Comparison of ENCODE assay signal across 1 cellular context in genomic region chr6:15044146-15044882, GRCh38.
A peak's percentile ranks its signal among the peaks of the same experiment; 100 is the strongest.
TF ChIP-seq lines count a peak whose summit lies in the region.

No MANE protein-coding gene starts in this region.

TF ChIP-seq in HepG2, 621 proteins besides CTCF, POLR2A, EP300 and RAD21 (continued from another document):
- TF ChIP-seq SOX6 (IDR thresholded peaks at IDR 0.05) (no peak), SOX6 (CRISPR knock-in tag; IDR thresholded peaks at IDR 0.05) (peak; percentile 97), IRX3 (CRISPR knock-in tag; IDR thresholded peaks at IDR 0.05; ENCODE audit: borderline replicate concordance, low read depth) (no peak), GATAD1 (CRISPR knock-in tag; IDR thresholded peaks at IDR 0.05) (no peak), KLF9 (CRISPR knock-in tag; IDR thresholded peaks at IDR 0.05; ENCODE audit: low read depth) (no peak), ZNF331 (CRISPR knock-in tag; IDR thresholded peaks at IDR 0.05) (peak; percentile 58; the same call in 1 of the 2 replicates), ZNF772 (CRISPR knock-in tag; IDR thresholded peaks at IDR 0.05) (no peak), ZSCAN31 (CRISPR knock-in tag; IDR thresholded peaks at IDR 0.05; ENCODE audit: low read depth) (no peak), RARA (CRISPR knock-in tag; IDR thresholded peaks at IDR 0.05) (peak; percentile 53; the same call in 1 of the 2 replicates), ZNF737 (CRISPR knock-in tag; IDR thresholded peaks at IDR 0.05; ENCODE audit: borderline replicate concordance) (no peak), REXO4 (CRISPR knock-in tag; IDR thresholded peaks at IDR 0.05; ENCODE audit: borderline replicate concordance) (no peak), NBN (conservative IDR thresholded peaks at IDR 0.05) (no peak), ZNF768 (CRISPR knock-in tag; IDR thresholded peaks at IDR 0.05) (no peak), TFDP2 (CRISPR knock-in tag; IDR thresholded peaks at IDR 0.05) (no peak), ADNP (CRISPR knock-in tag; IDR thresholded peaks at IDR 0.05) (no peak), ZMYM3 (CRISPR knock-in tag; IDR thresholded peaks at IDR 0.05) (peak; percentile 92), ZSCAN30 (CRISPR knock-in tag; IDR thresholded peaks at IDR 0.05) (no peak), ZNF3 (CRISPR knock-in tag; IDR thresholded peaks at IDR 0.05) (peak; percentile 99), ZFP36L1 (CRISPR knock-in tag; IDR thresholded peaks at IDR 0.05) (no peak), SALL1 (CRISPR knock-in tag; IDR thresholded peaks at IDR 0.05) (no peak; the same call in 1 of the 2 replicates), ZNF33A (CRISPR knock-in tag; IDR thresholded peaks at IDR 0.05; ENCODE audit: borderline replicate concordance) (0 out of 2 replicates have a peak, but pooled peaks have one; percentile 17), NR2F6 (IDR thresholded peaks at IDR 0.05) (peak; percentile 71), NR2F6 (CRISPR knock-in tag; IDR thresholded peaks at IDR 0.05) (peak; percentile 69), ZNF34 (CRISPR knock-in tag; IDR thresholded peaks at IDR 0.05; ENCODE audit: borderline replicate concordance) (no peak), ZNF18 (CRISPR knock-in tag; IDR thresholded peaks at IDR 0.05; ENCODE audit: insufficient replicate concordance) (no peak)
- TF ChIP-seq, protein P1, sequence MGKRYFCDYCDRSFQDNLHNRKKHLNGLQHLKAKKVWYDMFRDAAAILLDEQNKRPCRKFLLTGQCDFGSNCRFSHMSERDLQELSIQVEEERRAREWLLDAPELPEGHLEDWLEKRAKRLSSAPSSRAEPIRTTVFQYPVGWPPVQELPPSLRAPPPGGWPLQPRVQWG (CRISPR knock-in tag; IDR thresholded peaks at IDR 0.05; ENCODE audit: borderline replicate concordance, low read depth): no peak
- TF ChIP-seq, protein P2, sequence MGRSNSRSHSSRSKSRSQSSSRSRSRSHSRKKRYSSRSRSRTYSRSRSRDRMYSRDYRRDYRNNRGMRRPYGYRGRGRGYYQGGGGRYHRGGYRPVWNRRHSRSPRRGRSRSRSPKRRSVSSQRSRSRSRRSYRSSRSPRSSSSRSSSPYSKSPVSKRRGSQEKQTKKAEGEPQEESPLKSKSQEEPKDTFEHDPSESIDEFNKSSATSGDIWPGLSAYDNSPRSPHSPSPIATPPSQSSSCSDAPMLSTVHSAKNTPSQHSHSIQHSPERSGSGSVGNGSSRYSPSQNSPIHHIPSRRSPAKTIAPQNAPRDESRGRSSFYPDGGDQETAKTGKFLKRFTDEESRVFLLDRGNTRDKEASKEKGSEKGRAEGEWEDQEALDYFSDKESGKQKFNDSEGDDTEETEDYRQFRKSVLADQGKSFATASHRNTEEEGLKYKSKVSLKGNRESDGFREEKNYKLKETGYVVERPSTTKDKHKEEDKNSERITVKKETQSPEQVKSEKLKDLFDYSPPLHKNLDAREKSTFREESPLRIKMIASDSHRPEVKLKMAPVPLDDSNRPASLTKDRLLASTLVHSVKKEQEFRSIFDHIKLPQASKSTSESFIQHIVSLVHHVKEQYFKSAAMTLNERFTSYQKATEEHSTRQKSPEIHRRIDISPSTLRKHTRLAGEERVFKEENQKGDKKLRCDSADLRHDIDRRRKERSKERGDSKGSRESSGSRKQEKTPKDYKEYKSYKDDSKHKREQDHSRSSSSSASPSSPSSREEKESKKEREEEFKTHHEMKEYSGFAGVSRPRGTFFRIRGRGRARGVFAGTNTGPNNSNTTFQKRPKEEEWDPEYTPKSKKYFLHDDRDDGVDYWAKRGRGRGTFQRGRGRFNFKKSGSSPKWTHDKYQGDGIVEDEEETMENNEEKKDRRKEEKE (IDR thresholded peaks at IDR 0.05): no peak
- TF ChIP-seq, protein P3, sequence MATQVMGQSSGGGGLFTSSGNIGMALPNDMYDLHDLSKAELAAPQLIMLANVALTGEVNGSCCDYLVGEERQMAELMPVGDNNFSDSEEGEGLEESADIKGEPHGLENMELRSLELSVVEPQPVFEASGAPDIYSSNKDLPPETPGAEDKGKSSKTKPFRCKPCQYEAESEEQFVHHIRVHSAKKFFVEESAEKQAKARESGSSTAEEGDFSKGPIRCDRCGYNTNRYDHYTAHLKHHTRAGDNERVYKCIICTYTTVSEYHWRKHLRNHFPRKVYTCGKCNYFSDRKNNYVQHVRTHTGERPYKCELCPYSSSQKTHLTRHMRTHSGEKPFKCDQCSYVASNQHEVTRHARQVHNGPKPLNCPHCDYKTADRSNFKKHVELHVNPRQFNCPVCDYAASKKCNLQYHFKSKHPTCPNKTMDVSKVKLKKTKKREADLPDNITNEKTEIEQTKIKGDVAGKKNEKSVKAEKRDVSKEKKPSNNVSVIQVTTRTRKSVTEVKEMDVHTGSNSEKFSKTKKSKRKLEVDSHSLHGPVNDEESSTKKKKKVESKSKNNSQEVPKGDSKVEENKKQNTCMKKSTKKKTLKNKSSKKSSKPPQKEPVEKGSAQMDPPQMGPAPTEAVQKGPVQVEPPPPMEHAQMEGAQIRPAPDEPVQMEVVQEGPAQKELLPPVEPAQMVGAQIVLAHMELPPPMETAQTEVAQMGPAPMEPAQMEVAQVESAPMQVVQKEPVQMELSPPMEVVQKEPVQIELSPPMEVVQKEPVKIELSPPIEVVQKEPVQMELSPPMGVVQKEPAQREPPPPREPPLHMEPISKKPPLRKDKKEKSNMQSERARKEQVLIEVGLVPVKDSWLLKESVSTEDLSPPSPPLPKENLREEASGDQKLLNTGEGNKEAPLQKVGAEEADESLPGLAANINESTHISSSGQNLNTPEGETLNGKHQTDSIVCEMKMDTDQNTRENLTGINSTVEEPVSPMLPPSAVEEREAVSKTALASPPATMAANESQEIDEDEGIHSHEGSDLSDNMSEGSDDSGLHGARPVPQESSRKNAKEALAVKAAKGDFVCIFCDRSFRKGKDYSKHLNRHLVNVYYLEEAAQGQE (IDR thresholded peaks at IDR 0.05; ENCODE audit: borderline replicate concordance in 1 of 2, low read depth in 1 of 2, low read length in 2 of 2): no peak
- TF ChIP-seq, protein P4, sequence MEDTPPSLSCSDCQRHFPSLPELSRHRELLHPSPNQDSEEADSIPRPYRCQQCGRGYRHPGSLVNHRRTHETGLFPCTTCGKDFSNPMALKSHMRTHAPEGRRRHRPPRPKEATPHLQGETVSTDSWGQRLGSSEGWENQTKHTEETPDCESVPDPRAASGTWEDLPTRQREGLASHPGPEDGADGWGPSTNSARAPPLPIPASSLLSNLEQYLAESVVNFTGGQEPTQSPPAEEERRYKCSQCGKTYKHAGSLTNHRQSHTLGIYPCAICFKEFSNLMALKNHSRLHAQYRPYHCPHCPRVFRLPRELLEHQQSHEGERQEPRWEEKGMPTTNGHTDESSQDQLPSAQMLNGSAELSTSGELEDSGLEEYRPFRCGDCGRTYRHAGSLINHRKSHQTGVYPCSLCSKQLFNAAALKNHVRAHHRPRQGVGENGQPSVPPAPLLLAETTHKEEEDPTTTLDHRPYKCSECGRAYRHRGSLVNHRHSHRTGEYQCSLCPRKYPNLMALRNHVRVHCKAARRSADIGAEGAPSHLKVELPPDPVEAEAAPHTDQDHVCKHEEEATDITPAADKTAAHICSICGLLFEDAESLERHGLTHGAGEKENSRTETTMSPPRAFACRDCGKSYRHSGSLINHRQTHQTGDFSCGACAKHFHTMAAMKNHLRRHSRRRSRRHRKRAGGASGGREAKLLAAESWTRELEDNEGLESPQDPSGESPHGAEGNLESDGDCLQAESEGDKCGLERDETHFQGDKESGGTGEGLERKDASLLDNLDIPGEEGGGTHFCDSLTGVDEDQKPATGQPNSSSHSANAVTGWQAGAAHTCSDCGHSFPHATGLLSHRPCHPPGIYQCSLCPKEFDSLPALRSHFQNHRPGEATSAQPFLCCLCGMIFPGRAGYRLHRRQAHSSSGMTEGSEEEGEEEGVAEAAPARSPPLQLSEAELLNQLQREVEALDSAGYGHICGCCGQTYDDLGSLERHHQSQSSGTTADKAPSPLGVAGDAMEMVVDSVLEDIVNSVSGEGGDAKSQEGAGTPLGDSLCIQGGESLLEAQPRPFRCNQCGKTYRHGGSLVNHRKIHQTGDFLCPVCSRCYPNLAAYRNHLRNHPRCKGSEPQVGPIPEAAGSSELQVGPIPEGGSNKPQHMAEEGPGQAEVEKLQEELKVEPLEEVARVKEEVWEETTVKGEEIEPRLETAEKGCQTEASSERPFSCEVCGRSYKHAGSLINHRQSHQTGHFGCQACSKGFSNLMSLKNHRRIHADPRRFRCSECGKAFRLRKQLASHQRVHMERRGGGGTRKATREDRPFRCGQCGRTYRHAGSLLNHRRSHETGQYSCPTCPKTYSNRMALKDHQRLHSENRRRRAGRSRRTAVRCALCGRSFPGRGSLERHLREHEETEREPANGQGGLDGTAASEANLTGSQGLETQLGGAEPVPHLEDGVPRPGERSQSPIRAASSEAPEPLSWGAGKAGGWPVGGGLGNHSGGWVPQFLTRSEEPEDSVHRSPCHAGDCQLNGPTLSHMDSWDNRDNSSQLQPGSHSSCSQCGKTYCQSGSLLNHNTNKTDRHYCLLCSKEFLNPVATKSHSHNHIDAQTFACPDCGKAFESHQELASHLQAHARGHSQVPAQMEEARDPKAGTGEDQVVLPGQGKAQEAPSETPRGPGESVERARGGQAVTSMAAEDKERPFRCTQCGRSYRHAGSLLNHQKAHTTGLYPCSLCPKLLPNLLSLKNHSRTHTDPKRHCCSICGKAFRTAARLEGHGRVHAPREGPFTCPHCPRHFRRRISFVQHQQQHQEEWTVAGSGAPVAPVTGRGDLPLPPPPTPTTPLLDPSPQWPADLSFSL (CRISPR knock-in tag; IDR thresholded peaks at IDR 0.05): no peak
- TF ChIP-seq, protein P5, sequence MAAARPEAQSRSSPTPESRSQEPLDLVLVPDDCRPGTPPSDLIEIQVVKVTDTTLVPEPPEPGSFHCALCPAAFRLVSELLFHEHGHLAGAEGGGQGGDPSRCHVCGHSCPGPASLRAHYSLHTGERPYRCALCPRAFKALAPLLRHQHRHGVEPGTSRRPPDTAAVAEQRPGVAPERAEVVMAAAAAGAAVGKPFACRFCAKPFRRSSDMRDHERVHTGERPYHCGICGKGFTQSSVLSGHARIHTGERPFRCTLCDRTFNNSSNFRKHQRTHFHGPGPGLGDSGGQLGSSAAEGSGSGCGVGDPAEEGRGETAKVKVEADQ (CRISPR knock-in tag; IDR thresholded peaks at IDR 0.05; ENCODE audit: borderline replicate concordance): no peak
